Comparison of ENCODE assay signal across 23 cellular contexts in the genomic region with DNA sequence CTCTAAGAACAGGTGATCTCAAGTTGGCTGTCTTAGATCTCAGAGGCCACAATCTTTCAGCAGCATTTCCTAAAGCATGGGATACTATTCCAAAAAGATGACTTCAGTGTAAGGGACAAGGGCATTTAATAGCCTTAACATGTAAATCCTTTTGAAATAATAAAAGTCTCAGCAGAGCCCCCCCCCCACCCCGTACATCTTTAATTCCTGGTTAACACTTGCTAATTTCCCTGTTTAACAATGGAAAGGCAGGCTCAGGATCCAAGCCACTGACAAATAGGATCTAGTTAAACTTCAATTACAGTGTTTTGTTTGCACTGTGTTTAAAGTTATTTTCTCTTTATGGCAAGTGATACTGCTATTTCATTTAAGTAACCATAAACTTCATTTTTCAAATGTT. TPM values are rescaled to one million over a fixed set of nuclear protein-coding genes. Genes with fewer than 3 reads are reported as not detected.
DNase-seq lines count a peak whose midpoint lies in the region; ATAC-seq and TF ChIP-seq lines count a peak whose summit lies in the region.
"Had no signal": no experiment of that assay in that cellular context is flagged by ENCODE, and none has a peak within 500 bp of the region (broad histone marks: within the 10 kb centered on the region; RNA-seq: fewer than 3 reads in every experiment).

No MANE protein-coding gene starts in this region.

- peaks cover 10% of the 10 kb centered on the region for H3K79me2 ChIP-seq in GM23338 (replicated peaks; ENCODE audit: insufficient read depth)
- H3K79me2 ChIP-seq in smooth muscle cell (ENCODE audit: low read depth) = peaks cover 19% of the 10 kb centered on the region

- ATAC-seq in GM23338 (peak; percentile 80), foreskin keratinocyte (no peak), GM19467 (IDR thresholded peaks at IDR 0.05; ENCODE audit: unreplicated experiment) (no peak)
- ATAC-seq: HCT116 had no signal

- peaks cover 15% of the 10 kb centered on the region; the same call in 2 of the 3 replicates for H3K36me3 Mint-ChIP-seq in GM23338 (ENCODE audit: low read depth)

- H3K4me1 Mint-ChIP-seq in GM23338 = peaks cover 31% of the 10 kb centered on the region

- H3K27ac ChIP-seq in GM23338 (ENCODE audit: low read depth) = peak overlapping the region; percentile 71; the same call in 1 of the 2 replicates
- H3K27ac ChIP-seq in HUES6 (ENCODE audit: low read depth, low read length) = no peak overlapping the region
- peak overlapping the region; percentile 88 for H3K27ac ChIP-seq in foreskin keratinocyte
- peak overlapping the region; percentile 45 for H3K27ac ChIP-seq in smooth muscle cell (ENCODE audit: low read depth)
- H3K27ac ChIP-seq in WERI-Rb-1 = no peak overlapping the region
- H3K27ac ChIP-seq: PC-9 had no signal

- peak overlapping the region; percentile 17; the same call in 1 of the 2 replicates for H3K4me3 ChIP-seq in GM23338
- peak overlapping the region; percentile 19; the same call in 1 of the 2 replicates for H3K4me3 ChIP-seq in HUES6 (ENCODE audit: low read depth, low read length)
- no peak overlapping the region for H3K4me3 ChIP-seq in smooth muscle cell
- H3K4me3 ChIP-seq in WERI-Rb-1 (ENCODE audit: low read depth, low read length) = no peak overlapping the region
- H3K4me3 ChIP-seq: MG63, PC-9 had no signal

- peaks cover 34% of the 10 kb centered on the region for H3K4me1 ChIP-seq in GM23338 (ENCODE audit: insufficient read depth)
- H3K4me1 ChIP-seq in HUES6 (ENCODE audit: control insufficient read depth, insufficient read depth, low read length) = peaks cover 30% of the 10 kb centered on the region
- peaks cover 17% of the 10 kb centered on the region for H3K4me1 ChIP-seq in foreskin keratinocyte
- H3K4me1 ChIP-seq in smooth muscle cell (ENCODE audit: low read depth) = peaks cover 11% of the 10 kb centered on the region

- no peak overlapping the region for H3K9ac ChIP-seq in HUES6 (ENCODE audit: low read length)
- no peak overlapping the region for H3K9ac ChIP-seq in smooth muscle cell (ENCODE audit: low read depth)

- peak overlapping the region; percentile 81 for H3K27ac Mint-ChIP-seq in GM23338

- H4K20me1 ChIP-seq in GM23338 (replicated peaks; ENCODE audit: insufficient read depth) = no peaks in the 10 kb centered on the region
- peaks cover 5% of the 10 kb centered on the region for H4K20me1 ChIP-seq in smooth muscle cell (ENCODE audit: low read depth)

- no peaks in the 10 kb centered on the region for H3K9me2 ChIP-seq in GM23338 (ENCODE audit: insufficient read depth)

- DNase-seq in GM23338 (ENCODE audit: low spot score) = peak; percentile 40
- no peak for DNase-seq in foreskin keratinocyte
- no peak for DNase-seq in smooth muscle cell (lab: John Stamatoyannopoulos, UW; ENCODE audit: unreplicated experiment)
- DNase-seq in WERI-Rb-1 = no peak
- no peak for DNase-seq in NCI-H2227 (lab: John Stamatoyannopoulos, UW; ENCODE audit: unreplicated experiment)
- DNase-seq in SK-N-DZ (ENCODE audit: low spot score) = no peak
- DNase-seq: Calu3, IMR-90, KG1, NCI-H1105 treated with DMSO at 0.1 percent for 48 hours, NCI-H146, NCI-H1930, NCI-H2107, NCI-H446, NCI-H524 treated with DMSO at 0.1 percent for 48 hours, NCI-H82, PC-9, RPMI8226, SHP77 had no signal

- TF ChIP-seq CTCF in GM23338 (conservative IDR thresholded peaks at IDR 0.05; ENCODE audit: low read depth in 2 of 2) = no peak
- TF ChIP-seq CTCF in foreskin keratinocyte (conservative IDR thresholded peaks at IDR 0.05) = no peak
- TF ChIP-seq CTCF in smooth muscle cell (IDR thresholded peaks at IDR 0.05; ENCODE audit: borderline replicate concordance, insufficient read depth, poor library complexity, severe bottlenecking) = no peak
- no peak for TF ChIP-seq CTCF in WERI-Rb-1 (IDR thresholded peaks at IDR 0.05; ENCODE audit: low read depth, low read length)

- H3K27me3 Mint-ChIP-seq in GM23338 (ENCODE audit: insufficient read depth, low read depth, poor library complexity) = peaks cover 2% of the 10 kb centered on the region

- H3K27me3 ChIP-seq in GM23338 (ENCODE audit: insufficient read depth) (no peaks in the 10 kb centered on the region), HUES6 (ENCODE audit: control insufficient read depth, insufficient read depth, low read length) (no peaks in the 10 kb centered on the region), foreskin keratinocyte (no peaks in the 10 kb centered on the region), smooth muscle cell (ENCODE audit: low read depth) (no peaks in the 10 kb centered on the region), WERI-Rb-1 (ENCODE audit: insufficient read depth, low read depth, severe bottlenecking) (no peaks in the 10 kb centered on the region)
- H3K27me3 ChIP-seq: MG63 had no signal

- H3K4me2 ChIP-seq in GM23338 = peak overlapping the region; percentile 48
- no peak overlapping the region for H3K4me2 ChIP-seq in smooth muscle cell
- H3K4me2 ChIP-seq: PC-9 had no signal

- H2AFZ ChIP-seq in GM23338 = no peak overlapping the region
- H2AFZ ChIP-seq in smooth muscle cell (ENCODE audit: low read depth) = no peak overlapping the region
- H2AFZ ChIP-seq: PC-9 had no signal

- H3K9me3 ChIP-seq in HUES6 (ENCODE audit: control insufficient read depth, insufficient read depth, low read depth, low read length) (no peaks in the 10 kb centered on the region), smooth muscle cell (replicated peaks; ENCODE audit: low read depth) (no peaks in the 10 kb centered on the region), WERI-Rb-1 (ENCODE audit: severe bottlenecking) (no peaks in the 10 kb centered on the region)
- H3K9me3 ChIP-seq: MG63 had no signal

- 49% methylated on average over 1 of the region's 1 CpG for WGBS in smooth muscle cell (ENCODE audit: low lambda C conversion rate)

- H3K36me3 ChIP-seq in GM23338 (ENCODE audit: insufficient read depth) (0 out of 2 replicates have a peak, but pooled peaks cover 6% of the 10 kb centered on the region), HUES6 (ENCODE audit: control insufficient read depth, insufficient read depth, low read length) (no peaks in the 10 kb centered on the region; the same call in none of the 2 replicates), smooth muscle cell (ENCODE audit: low read depth) (no peaks in the 10 kb centered on the region), WERI-Rb-1 (0 out of 2 replicates have a peak, but pooled peaks cover 3% of the 10 kb centered on the region)

- H3F3A ChIP-seq in GM23338 (replicated peaks; ENCODE audit: low read depth) (no peaks in the 10 kb centered on the region; the same call in 1 of the 2 replicates), smooth muscle cell (ENCODE audit: low read depth) (no peaks in the 10 kb centered on the region)

- peak overlapping the region; percentile 28; the same call in 1 of the 3 replicates for H3K4me3 Mint-ChIP-seq in GM23338

- H3K9me3 Mint-ChIP-seq in GM23338 = no peaks in the 10 kb centered on the region

TF ChIP-seq in GM23338, 12 proteins besides CTCF, POLR2A, EP300 and RAD21:
- TF ChIP-seq EZH2 (IDR thresholded peaks at IDR 0.05; ENCODE audit: low read depth, unreplicated experiment) = no peak
- TF ChIP-seq POLR2AphosphoS5 (IDR thresholded peaks at IDR 0.05; ENCODE audit: low read depth) = no peak
- no peak for TF ChIP-seq CREB1 (CRISPR knock-in tag; IDR thresholded peaks at IDR 0.05; ENCODE audit: low read depth)

RNA-seq across cellular contexts. Expression of gene TASP1, which starts 12.0 kb away (rescaled TPM):
- total RNA-seq in GM23338 (2014; rRNA removed; shearing (Covaris generic)) = 8.0 and 9.8 TPM in 2 replicates
- polyA plus RNA-seq in GM23338 (2016; fragmentation: Nextera tagmentation; extraction: Ambion mirVana) (7.9 and 9.7 TPM in 2 replicates), foreskin keratinocyte (6.8 and 7.4 TPM in 2 replicates), smooth muscle cell (6.4 and 11.3 TPM in 2 replicates)
- total RNA-seq in foreskin keratinocyte (13.0 and 13.7 TPM in 2 replicates), smooth muscle cell (11.2 and 17.5 TPM in 2 replicates)
- 6.0 and 6.2 TPM in 2 replicates for polyA plus RNA-seq in SK-N-DZ (2014; cell fraction: cytosol; rRNA removed)
- 9.9 and 11.0 TPM in 2 replicates for polyA plus RNA-seq in SK-N-DZ (2014; cell fraction: nucleus; rRNA removed)

Comparison
In these comparisons a context has a peak if more than half of its experiments do, and no peak if none do; other contexts are left out.
1. H3K27ac ChIP-seq: peak in GM23338 (single experiment), foreskin keratinocyte (single experiment) and smooth muscle cell (single experiment); none in HUES6 (single experiment) and WERI-Rb-1 (single experiment).
2. H3K4me3 ChIP-seq: peak in GM23338 (single experiment) and HUES6 (single experiment); none in smooth muscle cell (single experiment) and WERI-Rb-1 (single experiment).